In the genomic region with DNA sequence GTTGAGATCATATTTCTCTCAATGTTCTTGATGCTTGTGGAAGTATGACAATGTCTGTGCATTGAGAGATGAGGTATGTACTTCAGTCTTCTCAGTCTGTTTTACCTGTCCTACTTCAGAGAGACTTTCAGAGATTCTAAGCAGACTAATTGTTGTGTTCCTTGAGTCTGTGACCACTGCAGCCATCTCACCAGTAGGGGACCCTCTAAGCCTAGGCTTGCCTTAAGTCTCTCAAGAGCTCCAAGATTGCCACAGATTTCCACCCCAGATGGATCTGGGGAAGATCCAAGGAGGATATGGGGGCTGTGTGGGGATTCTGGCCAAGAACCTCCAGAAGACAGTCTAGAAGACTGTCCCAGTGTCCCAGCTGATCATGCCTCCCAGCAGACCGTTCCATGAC, we compare ENCODE assay signal across 1 cellular context.
TF ChIP-seq lines count a peak whose summit lies in the region.

No MANE protein-coding gene starts in this region.

TF ChIP-seq in GM23338, 12 proteins besides CTCF, POLR2A, EP300 and RAD21 (continued from another document):
- no peak for TF ChIP-seq EZH2phosphoT487 (IDR thresholded peaks at IDR 0.05; ENCODE audit: unreplicated experiment)
- no peak for TF ChIP-seq JUNB (IDR thresholded peaks at IDR 0.05; ENCODE audit: unreplicated experiment)
